ENCODE assay signal across 8 cellular contexts in genomic region chr11:82718307-82718706, GRCh38. TPM values are rescaled to one million over a fixed set of nuclear protein-coding genes. Genes with fewer than 3 reads are reported as not detected.
DNase-seq lines count a peak whose midpoint lies in the region; TF ChIP-seq lines count a peak whose summit lies in the region.

No MANE protein-coding gene starts in this region.

- DNase-seq in SKM-1 treated with dmso at 0.1 percent for 144 hours (lab: John Stamatoyannopoulos, UW; ENCODE audit: unreplicated experiment) (peak; percentile 34), SKM-1 (lab: John Stamatoyannopoulos, UW; ENCODE audit: unreplicated experiment) (no peak), HEK293T (ENCODE audit: extremely low spot score) (peak; percentile 58), NCI-H345 (lab: John Stamatoyannopoulos, UW) (peak; percentile 38), ascending aorta (ENCODE audit: low spot score in 2 of 2) (no peak), hepatocyte (ENCODE audit: low spot score) (peak; percentile 78), skeletal muscle cell (ENCODE audit: low read depth) (peak; percentile 1), T-helper 9 cell (no peak)

- intact Hi-C loops in ascending aorta (cut with DNase I) = loop anchor here (1.0 kb wide), 1 partner anchor 146 kb away; no protein-coding TSS in a partner anchor

- TF ChIP-seq CTCF in ascending aorta (IDR thresholded peaks at IDR 0.05) = peak; percentile 60 to 82 (median 62)
- TF ChIP-seq CTCF in hepatocyte (IDR thresholded peaks at IDR 0.05; ENCODE audit: poor library complexity) = peak; percentile 78

- H3K4me3 ChIP-seq in ascending aorta = no peak overlapping the region
- H3K4me3 ChIP-seq in hepatocyte = no peak overlapping the region
- no peak overlapping the region for H3K4me3 ChIP-seq in skeletal muscle cell (ENCODE audit: low read depth, low read length)

- 18% methylated on average over 5 of the region's 5 CpGs for WGBS in hepatocyte (ENCODE audit: low lambda C conversion rate, missing lambda C conversion rate)

- peak overlapping the region in 1 of 2 donors; percentile 5 for H3K27ac ChIP-seq in ascending aorta
- H3K27ac ChIP-seq in hepatocyte = no peak overlapping the region

- H3K4me1 ChIP-seq in ascending aorta (peaks cover 0 to 21% of the 10 kb centered on the region in 2 donors), hepatocyte (ENCODE audit: insufficient read depth) (no peaks in the 10 kb centered on the region)

- no peaks in the 10 kb centered on the region for H3K9me3 ChIP-seq in ascending aorta
- no peaks in the 10 kb centered on the region for H3K9me3 ChIP-seq in hepatocyte (ENCODE audit: low read depth)

- no peaks in the 10 kb centered on the region for H3K9me2 ChIP-seq in hepatocyte (replicated peaks; ENCODE audit: insufficient read depth)

- no peak overlapping the region for H3K4me2 ChIP-seq in hepatocyte

- H3K79me2 ChIP-seq in hepatocyte = no peaks in the 10 kb centered on the region

- H4K20me1 ChIP-seq in hepatocyte (ENCODE audit: insufficient read depth, poor library complexity, severe bottlenecking) = no peaks in the 10 kb centered on the region

- CTCF ChIA-PET in HEK293T (lab: Yijun Ruan, JAX) = interaction anchor here (0.5 to 1.6 kb wide), 6 partner anchors 10 to 1803 kb away, joined by 3 to 9 read pairs (median 4); no protein-coding TSS in a partner anchor

- H3K27me3 ChIP-seq in ascending aorta (no peaks in the 10 kb centered on the region), hepatocyte (peaks cover 5% of the 10 kb centered on the region)

- H2AFZ ChIP-seq in hepatocyte = no peak overlapping the region

- H3K36me3 ChIP-seq in ascending aorta (no peaks in the 10 kb centered on the region), hepatocyte (replicated peaks; ENCODE audit: insufficient read depth, low read depth) (no peaks in the 10 kb centered on the region)

- POLR2A ChIA-PET in HEK293T (lab: Yijun Ruan, JAX) = no interaction called here

TF ChIP-seq in HEK293T, 16 proteins besides CTCF, POLR2A, EP300 and RAD21:
- TF ChIP-seq HDGF (IDR thresholded peaks at IDR 0.05; ENCODE audit: borderline replicate concordance) (no peak), FOXM1 (IDR thresholded peaks at IDR 0.05; ENCODE audit: borderline replicate concordance) (no peak), CTBP1 (IDR thresholded peaks at IDR 0.05; ENCODE audit: borderline replicate concordance) (no peak), L3MBTL2 (conservative IDR thresholded peaks at IDR 0.05) (no peak), ARNT (IDR thresholded peaks at IDR 0.05) (no peak), NFRKB (IDR thresholded peaks at IDR 0.05) (no peak)

RNA-seq across cellular contexts. Expression of gene FAM181B, which starts 15.4 kb away (rescaled TPM):
- total RNA-seq in ascending aorta = not detected
- 0.63 and 0.64 TPM in 2 replicates for total RNA-seq in hepatocyte
- 0.49 and 1.3 TPM in 2 replicates for polyA plus RNA-seq in hepatocyte

Comparison
In these comparisons a context has a peak if more than half of its experiments do, and no peak if none do; other contexts are left out.
1. DNase-seq: peak in SKM-1 treated with dmso at 0.1 percent for 144 hours (single experiment), HEK293T (single experiment), NCI-H345 (single experiment), hepatocyte (single experiment) and skeletal muscle cell (single experiment); none in SKM-1 (single experiment), ascending aorta (0 of 2) and T-helper 9 cell (single experiment).